31 cellular contexts compared by ENCODE assay signal in the genomic region with DNA sequence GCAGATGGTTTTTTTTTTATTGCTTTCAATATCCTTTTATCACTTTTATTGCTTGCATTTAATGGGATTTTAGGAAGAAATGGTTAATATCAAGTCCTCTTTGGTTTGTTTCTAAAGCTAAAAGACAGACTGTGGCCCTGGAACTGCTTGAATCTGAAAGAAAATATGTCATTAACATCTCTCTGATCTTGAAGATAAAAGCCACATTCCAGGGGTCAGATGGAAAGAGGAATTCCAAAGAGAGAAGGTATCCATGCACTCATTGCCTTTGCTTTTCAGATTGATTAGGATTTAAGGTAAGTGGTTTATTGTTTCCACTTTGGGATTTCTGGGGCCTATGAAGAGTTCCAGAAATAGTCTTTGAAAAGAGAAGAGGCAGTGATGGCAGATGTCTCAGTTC. TPM values are rescaled to one million over a fixed set of nuclear protein-coding genes. Genes with fewer than 3 reads are reported as not detected.
"Had no signal": no experiment of that assay in that cellular context is flagged by ENCODE, and none has a peak within 500 bp of the region (broad histone marks: within the 10 kb centered on the region; RNA-seq: fewer than 3 reads in every experiment).

No MANE protein-coding gene starts in this region.

- DNase-seq: activated CD4-positive, alpha-beta T cell treated with anti-CD3 and anti-CD28 coated beads, Interleukin-2, amount 10 ng/mL, durations not matched to agents 24 days and 14 days; activated CD4-positive, alpha-beta T cell treated with anti-CD3 and anti-CD28 coated beads, Interleukin-2, amount 50 U/mL, for 4 hours; activated CD8-positive, alpha-beta T cell treated with anti-CD3 and anti-CD28 coated beads for 36 hours; activated gamma-delta T cell; activated naive CD4-positive, alpha-beta T cell treated with anti-CD3 and anti-CD28 coated beads for 36 hours; activated T-cell treated with anti-CD3 and anti-CD28 coated beads, Interleukin-2, amount 50 U/mL, for 1 hour; adrenal gland; body of pancreas; MM.1S; NCI-H1092; NCI-H1436 treated with DMSO at 0.1 percent for 48 hours; NCI-H187; NCI-H2029 treated with DMSO at 0.1 percent for 48 hours; NCI-H2107; NCI-H510A; NCI-H526; NCI-H748 treated with DMSO at 0.1 percent for 48 hours; NK-92 treated with Interleukin-12 subunit alpha and Interleukin-12 subunit beta, amount 100 ng/mL, for 24 hours; PC-9; SIG-M5; T1000; WERI-Rb-1 had no signal

- H3K9me3 ChIP-seq: adrenal gland, body of pancreas, breast epithelium had no signal

- FAIRE-seq: astrocyte, RCC 7860 had no signal

- H3K27ac ChIP-seq: adrenal gland, body of pancreas, breast epithelium, KMS-11, PC-9, RWPE1, WERI-Rb-1 had no signal

- ATAC-seq: activated CD8-positive, alpha-beta T cell treated with anti-CD3 and anti-CD28 coated beads for 36 hours; activated naive CD4-positive, alpha-beta T cell treated with anti-CD3 and anti-CD28 coated beads, Interleukin-2, amount 50 U/mL, for 72 hours; body of pancreas; Right ventricle myocardium inferior had no signal

- H3K4me2 ChIP-seq: KMS-11, PC-9 had no signal

- H3K9ac ChIP-seq: KMS-11 had no signal

- H3K36me3 ChIP-seq: adrenal gland, breast epithelium, WERI-Rb-1 had no signal

- H2AFZ ChIP-seq: PC-9 had no signal

- H3K27me3 ChIP-seq: adrenal gland, body of pancreas, breast epithelium had no signal

- H3K4me1 ChIP-seq: adrenal gland, body of pancreas, breast epithelium had no signal

- H3K4me3 ChIP-seq: adrenal gland, body of pancreas, breast epithelium, PC-9 had no signal

RNA-seq across cellular contexts. Expression of gene ARHGEF33, which starts 54.1 kb away (rescaled TPM):
- total RNA-seq: activated CD8-positive, alpha-beta T cell treated with anti-CD3 and anti-CD28 coated beads for 36 hours; activated naive CD4-positive, alpha-beta T cell treated with anti-CD3 and anti-CD28 coated beads for 36 hours; SK-MEL-5; T-helper 2 cell treated with Interferon-gamma antibody and Interleukin-4, amounts not matched to agents 100 ng/mL and 5 ng/mL, for 36 hours had no signal
